ENCODE assay signal across 25 cellular contexts in the genomic region with DNA sequence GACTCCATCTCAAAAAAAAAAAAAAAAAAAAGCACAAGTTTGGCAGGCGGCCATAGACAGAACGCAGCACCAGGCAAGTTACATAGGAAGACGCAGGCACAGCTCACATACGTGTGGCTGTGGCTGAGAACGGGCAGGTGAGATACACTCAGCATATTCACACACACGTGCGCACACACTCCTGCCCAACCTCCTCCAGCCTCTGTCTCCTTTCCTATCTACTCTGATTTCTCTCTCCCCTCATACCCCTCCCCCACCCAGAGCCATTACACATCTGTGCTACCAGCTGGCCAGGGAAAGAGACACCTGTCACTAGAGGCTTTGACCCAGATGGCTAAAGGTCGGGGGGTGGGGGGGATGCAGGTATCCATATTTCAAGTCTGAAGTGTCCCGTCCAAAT. TPM values are rescaled to one million over a fixed set of nuclear protein-coding genes. Genes with fewer than 3 reads are reported as not detected.
"Had no signal": no experiment of that assay in that cellular context is flagged by ENCODE, and none has a peak within 500 bp of the region (broad histone marks: within the 10 kb centered on the region; RNA-seq: fewer than 3 reads in every experiment).

No MANE protein-coding gene starts in this region.

- H3K9me3 ChIP-seq: esophagus muscularis mucosa, thoracic aorta, upper lobe of right lung had no signal

- H3K4me3 ChIP-seq: cardiac muscle cell, esophagus muscularis mucosa, smooth muscle cell, thoracic aorta, upper lobe of right lung had no signal

- H3K9me3 Mint-ChIP-seq: activated naive CD4-positive, alpha-beta T cell treated with anti-CD3 and anti-CD28 coated beads, Interleukin-2, amount 50 U/mL, for 72 hours; activated T-helper 1 cell treated with anti-CD3 and anti-CD28 coated beads, Interleukin-12 subunit alpha, Interleukin-12 subunit beta, Interleukin-2, Interleukin-4 antibody, amounts not matched to agents 30 ng/mL and 10 ng/mL and 1 ng/mL, durations not matched to agents 14 hours and 24 hours and 36 hours; dendritic cell treated with granulocyte-macrophage colony-stimulating factor and Interleukin-4, amounts not matched to agents 40 ng/mL and 50 ng/mL, for 4 days; immature natural killer cell; memory B cell; neural crest cell; stimulated activated naive B cell treated with anti-CD40 and anti-IgM and Interleukin-4, amounts not matched to agents 10 μg/mL and 1 μg/mL and 100 μg/mL, for 72 hours; WTC11 had no signal

- H3K27ac ChIP-seq: cardiac muscle cell, esophagus muscularis mucosa, thoracic aorta, upper lobe of right lung had no signal

- H3K36me3 ChIP-seq: cardiac muscle cell, esophagus muscularis mucosa, thoracic aorta, upper lobe of right lung had no signal

- H3K36me3 Mint-ChIP-seq: immature natural killer cell, memory B cell, naive B cell, WTC11 had no signal

- FAIRE-seq: endothelial cell of umbilical vein, TTC549 had no signal

- H3K27me3 Mint-ChIP-seq: activated CD4-positive, alpha-beta T cell treated with anti-CD3 and anti-CD28 coated beads for 36 hours; memory B cell; naive B cell had no signal

- ATAC-seq: activated CD4-positive, alpha-beta T cell treated with anti-CD3 and anti-CD28 coated beads for 36 hours; activated naive CD4-positive, alpha-beta T cell treated with anti-CD3 and anti-CD28 coated beads, Interleukin-2, amount 50 U/mL, for 72 hours; left ventricle myocardium superior; sciatic nerve; stimulated activated naive B cell treated with anti-CD40 and anti-IgM and Interleukin-4, amounts not matched to agents 10 μg/mL and 1 μg/mL and 100 μg/mL, for 72 hours; upper lobe of right lung; WTC11 had no signal

- H3K4me3 Mint-ChIP-seq: activated T-helper 1 cell treated with anti-CD3 and anti-CD28 coated beads, Interleukin-12 subunit alpha, Interleukin-12 subunit beta, Interleukin-2, Interleukin-4 antibody, amounts not matched to agents 30 ng/mL and 10 ng/mL and 1 ng/mL, durations not matched to agents 14 hours and 24 hours and 36 hours; dendritic cell treated with granulocyte-macrophage colony-stimulating factor and Interleukin-4, amounts not matched to agents 40 ng/mL and 50 ng/mL, for 4 days; immature natural killer cell; memory B cell; stimulated activated naive B cell treated with anti-CD40 and anti-IgM and Interleukin-4, amounts not matched to agents 10 μg/mL and 1 μg/mL and 100 μg/mL, for 72 hours had no signal

- H3K27ac Mint-ChIP-seq: activated CD4-positive, alpha-beta T cell treated with anti-CD3 and anti-CD28 coated beads for 36 hours; activated naive CD4-positive, alpha-beta T cell treated with anti-CD3 and anti-CD28 coated beads, Interleukin-2, amount 50 U/mL, for 72 hours; activated T-helper 1 cell treated with anti-CD3 and anti-CD28 coated beads, Interleukin-12 subunit alpha, Interleukin-12 subunit beta, Interleukin-2, Interleukin-4 antibody, amounts not matched to agents 30 ng/mL and 10 ng/mL and 1 ng/mL, durations not matched to agents 14 hours and 24 hours and 36 hours; dendritic cell treated with granulocyte-macrophage colony-stimulating factor and Interleukin-4, amounts not matched to agents 40 ng/mL and 50 ng/mL, for 4 days; immature natural killer cell; memory B cell; naive B cell; stimulated activated naive B cell treated with anti-CD40 and anti-IgM and Interleukin-4, amounts not matched to agents 10 μg/mL and 1 μg/mL and 100 μg/mL, for 72 hours had no signal

- H3K4me1 ChIP-seq: upper lobe of right lung had no signal

- H3K27me3 ChIP-seq: upper lobe of right lung had no signal

- DNase-seq: activated CD4-positive, alpha-beta T cell treated with anti-CD3 and anti-CD28 coated beads for 36 hours; activated CD4-positive, alpha-beta T cell treated with anti-CD3 and anti-CD28 coated beads, Interleukin-2, amount 50 U/mL, for 48 hours; activated gamma-delta T cell treated with Interleukin-2 at 50 U/mL for 16 hours; activated T-cell treated with anti-CD3 and anti-CD28 coated beads for 4 hours; effector memory CD4-positive, alpha-beta T cell; immature natural killer cell; left ventricle myocardium superior; naive B cell; stimulated activated CD4-positive, alpha-beta T cell treated with anti-CD3 and anti-CD28 coated beads, Interleukin-4, amount 100 ng/mL, for 4 hours; stimulated activated naive B cell treated with anti-CD40 and anti-IgM and Interleukin-4, amounts not matched to agents 10 μg/mL and 1 μg/mL and 100 μg/mL, for 72 hours; upper lobe of right lung had no signal

RNA-seq across cellular contexts. Expression of a gene that starts 2.2 kb away (rescaled TPM):
- total RNA-seq: cardiac muscle cell, osteocyte had no signal
- polyA plus RNA-seq: cardiac muscle cell had no signal
